25 cellular contexts compared by ENCODE assay signal in genomic region chr4:56424176-56424575, GRCh38.
"Had no signal": no experiment of that assay in that cellular context is flagged by ENCODE, and none has a peak within 500 bp of the region (broad histone marks: within the 10 kb centered on the region; RNA-seq: fewer than 3 reads in every experiment).

No MANE protein-coding gene starts in this region.

- H3K27ac Mint-ChIP-seq: activated CD4-positive, alpha-beta T cell treated with anti-CD3 and anti-CD28 coated beads for 36 hours; activated CD4-positive, alpha-beta T cell treated with anti-CD3 and anti-CD28 coated beads, Interleukin-2, amount 10 ng/mL, durations not matched to agents 7 days and 5 days; activated CD8-positive, alpha-beta T cell treated with anti-CD3 and anti-CD28 coated beads, Interleukin-2, amount 10 ng/mL, durations not matched to agents 7 days and 5 days; activated naive CD4-positive, alpha-beta T cell treated with anti-CD3 and anti-CD28 coated beads, Interleukin-2, amount 10 ng/mL, durations not matched to agents 7 days and 5 days; activated naive CD8-positive, alpha-beta T cell; activated naive CD8-positive, alpha-beta T cell treated with anti-CD3 and anti-CD28 coated beads, Interleukin-2, amount 50 U/mL, for 24 hours; activated T-helper 1 cell treated with anti-CD3 and anti-CD28 coated beads, Interleukin-12 subunit alpha, Interleukin-12 subunit beta, Interleukin-2, Interleukin-4 antibody, amounts not matched to agents 30 ng/mL and 10 ng/mL and 1 ng/mL, durations not matched to agents 14 hours and 24 hours and 36 hours; brain; T-helper 1 cell treated with Interleukin-12 subunit alpha and Interleukin-12 subunit beta and Interleukin-4 antibody, amounts not matched to agents 30 μg/mL and 1 μg/mL, for 36 hours; T-helper 2 cell treated with Interferon-gamma antibody and Interleukin-4, amounts not matched to agents 5 μg/mL and 100 μg/mL, for 36 hours had no signal

- H3K9ac ChIP-seq: SK-N-SH had no signal

- H3K4me3 Mint-ChIP-seq: activated CD4-positive, alpha-beta T cell treated with anti-CD3 and anti-CD28 coated beads for 36 hours; activated CD4-positive, alpha-beta T cell treated with anti-CD3 and anti-CD28 coated beads, Interleukin-2, amount 10 ng/mL, durations not matched to agents 7 days and 5 days; activated CD8-positive, alpha-beta T cell treated with anti-CD3 and anti-CD28 coated beads, Interleukin-2, amount 10 ng/mL, durations not matched to agents 7 days and 5 days; activated naive CD4-positive, alpha-beta T cell treated with anti-CD3 and anti-CD28 coated beads, Interleukin-2, amount 10 ng/mL, durations not matched to agents 7 days and 5 days; activated naive CD8-positive, alpha-beta T cell; activated naive CD8-positive, alpha-beta T cell treated with anti-CD3 and anti-CD28 coated beads, Interleukin-2, amount 50 U/mL, for 24 hours; activated T-cell treated with anti-CD3 and anti-CD28 coated beads, Interleukin-2, amount 50 U/mL, for 4 hours; activated T-helper 1 cell treated with anti-CD3 and anti-CD28 coated beads, Interleukin-12 subunit alpha, Interleukin-12 subunit beta, Interleukin-2, Interleukin-4 antibody, amounts not matched to agents 30 ng/mL and 10 ng/mL and 1 ng/mL, durations not matched to agents 14 hours and 24 hours and 36 hours; brain; central memory CD8-positive, alpha-beta T cell; T-helper 1 cell treated with Interleukin-12 subunit alpha and Interleukin-12 subunit beta and Interleukin-4 antibody, amounts not matched to agents 30 μg/mL and 1 μg/mL, for 36 hours; T-helper 2 cell treated with Interferon-gamma antibody and Interleukin-4, amounts not matched to agents 5 μg/mL and 100 μg/mL, for 36 hours had no signal

- ATAC-seq: activated CD4-positive, alpha-beta T cell treated with anti-CD3 and anti-CD28 coated beads for 36 hours; activated CD4-positive, CD25-positive, alpha-beta regulatory T cell treated with anti-CD3 and anti-CD28 coated beads, Interleukin-2, amount 50 U/mL, for 24 hours; activated CD8-positive, alpha-beta T cell treated with anti-CD3 and anti-CD28 coated beads, Interleukin-2, amount 10 ng/mL, durations not matched to agents 7 days and 5 days; activated naive CD8-positive, alpha-beta T cell treated with anti-CD3 and anti-CD28 coated beads, Interleukin-2, amount 50 U/mL, for 24 hours; activated T-cell treated with anti-CD3 and anti-CD28 coated beads, Interleukin-2, amount 50 U/mL, for 4 hours had no signal

- H3K36me3 Mint-ChIP-seq: activated naive CD8-positive, alpha-beta T cell had no signal

- H3K27me3 ChIP-seq: SJCRH30 had no signal

- H3K9me3 ChIP-seq: SJCRH30, SK-N-SH had no signal

- H3K27me3 Mint-ChIP-seq: activated CD4-positive, alpha-beta T cell treated with anti-CD3 and anti-CD28 coated beads for 36 hours; activated CD4-positive, alpha-beta T cell treated with anti-CD3 and anti-CD28 coated beads, Interleukin-2, amount 10 ng/mL, durations not matched to agents 7 days and 5 days; activated naive CD4-positive, alpha-beta T cell treated with anti-CD3 and anti-CD28 coated beads, Interleukin-2, amount 10 ng/mL, durations not matched to agents 7 days and 5 days; activated naive CD8-positive, alpha-beta T cell; activated naive CD8-positive, alpha-beta T cell treated with anti-CD3 and anti-CD28 coated beads, Interleukin-2, amount 50 U/mL, for 24 hours; brain; central memory CD8-positive, alpha-beta T cell had no signal

- H3K4me3 ChIP-seq: PC-9, SJCRH30 had no signal

- H3K4me1 ChIP-seq: SJCRH30 had no signal

- H3K4me1 Mint-ChIP-seq: central memory CD8-positive, alpha-beta T cell had no signal

- H3K9me3 Mint-ChIP-seq: activated naive CD8-positive, alpha-beta T cell treated with anti-CD3 and anti-CD28 coated beads, Interleukin-2, amount 50 U/mL, for 24 hours; activated T-cell treated with anti-CD3 and anti-CD28 coated beads, Interleukin-2, amount 50 U/mL, for 4 hours; activated T-helper 1 cell treated with anti-CD3 and anti-CD28 coated beads, Interleukin-12 subunit alpha, Interleukin-12 subunit beta, Interleukin-2, Interleukin-4 antibody, amounts not matched to agents 30 ng/mL and 10 ng/mL and 1 ng/mL, durations not matched to agents 14 hours and 24 hours and 36 hours; central memory CD8-positive, alpha-beta T cell had no signal

- DNase-seq: NCI-H1092, NCI-H146, NCI-H187, NCI-H2029 treated with DMSO at 0.1 percent for 48 hours, NCI-H2107, NCI-H2171, NCI-H510A, NCI-H748 treated with DMSO at 0.1 percent for 48 hours, PC-9 had no signal

- H3K27ac ChIP-seq: PC-9, RWPE1, SJCRH30 had no signal
